In genomic region chr6:2948228-2949025, GRCh38 we compare ENCODE assay signal across 1 cellular context.
TF ChIP-seq lines count a peak whose summit lies in the region.

No MANE protein-coding gene starts in this region.

TF ChIP-seq in HCT116, 20 proteins besides CTCF, POLR2A, EP300 and RAD21 (continued from another document):
- TF ChIP-seq ELF1 (IDR thresholded peaks at IDR 0.05; ENCODE audit: borderline replicate concordance, low read depth) (no peak), SP1 (IDR thresholded peaks at IDR 0.05; ENCODE audit: low read depth) (no peak), JUND (IDR thresholded peaks at IDR 0.05) (no peak), ATF3 (IDR thresholded peaks at IDR 0.05) (no peak), TCF7L2 (IDR thresholded peaks at IDR 0.05; ENCODE audit: borderline replicate concordance, extremely low read depth, insufficient read depth, insufficient read length) (no peak), POLR2AphosphoS5 (IDR thresholded peaks at IDR 0.05; ENCODE audit: low read depth, low read length) (no peak), EZH2 (IDR thresholded peaks at IDR 0.05) (no peak), REST (IDR thresholded peaks at IDR 0.05; ENCODE audit: low read depth) (no peak), FOSL1 (IDR thresholded peaks at IDR 0.05; ENCODE audit: low read depth) (no peak)
